ENCODE assay signal across 1 cellular context in genomic region chr17:82098169-82098938, GRCh38.
TF ChIP-seq lines count a peak whose summit lies in the region.

TSS of gene FASN (minus strand) at chr17:82098236. CDS start at chr17:82096445, 1,791 bp downstream.

TF ChIP-seq in HepG2, 621 proteins besides CTCF, POLR2A, EP300 and RAD21 (continued from another document):
- TF ChIP-seq, protein P1, sequence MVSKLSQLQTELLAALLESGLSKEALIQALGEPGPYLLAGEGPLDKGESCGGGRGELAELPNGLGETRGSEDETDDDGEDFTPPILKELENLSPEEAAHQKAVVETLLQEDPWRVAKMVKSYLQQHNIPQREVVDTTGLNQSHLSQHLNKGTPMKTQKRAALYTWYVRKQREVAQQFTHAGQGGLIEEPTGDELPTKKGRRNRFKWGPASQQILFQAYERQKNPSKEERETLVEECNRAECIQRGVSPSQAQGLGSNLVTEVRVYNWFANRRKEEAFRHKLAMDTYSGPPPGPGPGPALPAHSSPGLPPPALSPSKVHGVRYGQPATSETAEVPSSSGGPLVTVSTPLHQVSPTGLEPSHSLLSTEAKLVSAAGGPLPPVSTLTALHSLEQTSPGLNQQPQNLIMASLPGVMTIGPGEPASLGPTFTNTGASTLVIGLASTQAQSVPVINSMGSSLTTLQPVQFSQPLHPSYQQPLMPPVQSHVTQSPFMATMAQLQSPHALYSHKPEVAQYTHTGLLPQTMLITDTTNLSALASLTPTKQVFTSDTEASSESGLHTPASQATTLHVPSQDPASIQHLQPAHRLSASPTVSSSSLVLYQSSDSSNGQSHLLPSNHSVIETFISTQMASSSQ (IDR thresholded peaks at IDR 0.05; ENCODE audit: low read depth) = no peak; the same call in 1 of the 2 replicates
- TF ChIP-seq, protein P1 (CRISPR knock-in tag; IDR thresholded peaks at IDR 0.05; ENCODE audit: borderline replicate concordance) = 0 out of 2 replicates have a peak, but pooled peaks have one; percentile 34
- no peak for TF ChIP-seq STAT5B (CRISPR knock-in tag; IDR thresholded peaks at IDR 0.05)
- TF ChIP-seq TCF7 (IDR thresholded peaks at IDR 0.05; ENCODE audit: low read depth) = no peak
- TF ChIP-seq KDM1A (CRISPR knock-in tag; IDR thresholded peaks at IDR 0.05) = no peak
- TF ChIP-seq ZNF136 (CRISPR knock-in tag; IDR thresholded peaks at IDR 0.05; ENCODE audit: low read depth) = no peak
- peak; percentile 22; the same call in 1 of the 2 replicates for TF ChIP-seq TARDBP (CRISPR knock-in tag; IDR thresholded peaks at IDR 0.05)
- TF ChIP-seq PHF20 (CRISPR knock-in tag; IDR thresholded peaks at IDR 0.05) = peak; percentile 46; the same call in 1 of the 2 replicates
- no peak; the same call in 1 of the 2 replicates for TF ChIP-seq MTF1 (CRISPR knock-in tag; IDR thresholded peaks at IDR 0.05)
- 0 out of 2 replicates have a peak, but pooled peaks have one; percentile 72 for TF ChIP-seq ZNF672 (CRISPR knock-in tag; IDR thresholded peaks at IDR 0.05)
- peak; percentile 96 for TF ChIP-seq ZSCAN21 (CRISPR knock-in tag; IDR thresholded peaks at IDR 0.05; ENCODE audit: borderline replicate concordance)
- peak; percentile 26; the same call in 1 of the 2 replicates for TF ChIP-seq KLF15 (CRISPR knock-in tag; IDR thresholded peaks at IDR 0.05; ENCODE audit: borderline replicate concordance)
- no peak for TF ChIP-seq TRAFD1 (CRISPR knock-in tag; IDR thresholded peaks at IDR 0.05; ENCODE audit: borderline replicate concordance)
- TF ChIP-seq HCFC1 (IDR thresholded peaks at IDR 0.05; ENCODE audit: low read depth, low read length) = peak; percentile 27; the same call in 1 of the 2 replicates
- peak; percentile 98 for TF ChIP-seq POLR2G (IDR thresholded peaks at IDR 0.05; ENCODE audit: low read depth, low read length)
- no peak for TF ChIP-seq REXO4 (CRISPR knock-in tag; IDR thresholded peaks at IDR 0.05; ENCODE audit: borderline replicate concordance)
- TF ChIP-seq, protein P2, sequence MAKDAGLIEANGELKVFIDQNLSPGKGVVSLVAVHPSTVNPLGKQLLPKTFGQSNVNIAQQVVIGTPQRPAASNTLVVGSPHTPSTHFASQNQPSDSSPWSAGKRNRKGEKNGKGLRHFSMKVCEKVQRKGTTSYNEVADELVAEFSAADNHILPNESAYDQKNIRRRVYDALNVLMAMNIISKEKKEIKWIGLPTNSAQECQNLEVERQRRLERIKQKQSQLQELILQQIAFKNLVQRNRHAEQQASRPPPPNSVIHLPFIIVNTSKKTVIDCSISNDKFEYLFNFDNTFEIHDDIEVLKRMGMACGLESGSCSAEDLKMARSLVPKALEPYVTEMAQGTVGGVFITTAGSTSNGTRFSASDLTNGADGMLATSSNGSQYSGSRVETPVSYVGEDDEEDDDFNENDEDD (CRISPR knock-in tag; IDR thresholded peaks at IDR 0.05; ENCODE audit: borderline replicate concordance) = peak; percentile 92; the same call in 1 of the 2 replicates
- peak; percentile 37; the same call in 1 of the 2 replicates for TF ChIP-seq SP5 (CRISPR knock-in tag; IDR thresholded peaks at IDR 0.05; ENCODE audit: borderline replicate concordance, low read depth)
- no peak for TF ChIP-seq MAFK (conservative IDR thresholded peaks at IDR 0.05 in 1 of 2, IDR thresholded peaks at IDR 0.05 in 1 of 2; ENCODE audit: low read length in 2 of 2)
- no peak for TF ChIP-seq ZNF354B (CRISPR knock-in tag; IDR thresholded peaks at IDR 0.05)
- peak; percentile 82; the same call in 1 of the 2 replicates for TF ChIP-seq HOXA5 (CRISPR knock-in tag; IDR thresholded peaks at IDR 0.05)
- TF ChIP-seq SETDB1 (CRISPR knock-in tag; IDR thresholded peaks at IDR 0.05; ENCODE audit: borderline replicate concordance) = no peak
- no peak for TF ChIP-seq HNF4A (CRISPR knock-in tag; IDR thresholded peaks at IDR 0.05)
- no peak; the same call in 1 of the 2 replicates for TF ChIP-seq ZSCAN9 (CRISPR knock-in tag; IDR thresholded peaks at IDR 0.05; ENCODE audit: borderline replicate concordance)
- TF ChIP-seq, protein P3, sequence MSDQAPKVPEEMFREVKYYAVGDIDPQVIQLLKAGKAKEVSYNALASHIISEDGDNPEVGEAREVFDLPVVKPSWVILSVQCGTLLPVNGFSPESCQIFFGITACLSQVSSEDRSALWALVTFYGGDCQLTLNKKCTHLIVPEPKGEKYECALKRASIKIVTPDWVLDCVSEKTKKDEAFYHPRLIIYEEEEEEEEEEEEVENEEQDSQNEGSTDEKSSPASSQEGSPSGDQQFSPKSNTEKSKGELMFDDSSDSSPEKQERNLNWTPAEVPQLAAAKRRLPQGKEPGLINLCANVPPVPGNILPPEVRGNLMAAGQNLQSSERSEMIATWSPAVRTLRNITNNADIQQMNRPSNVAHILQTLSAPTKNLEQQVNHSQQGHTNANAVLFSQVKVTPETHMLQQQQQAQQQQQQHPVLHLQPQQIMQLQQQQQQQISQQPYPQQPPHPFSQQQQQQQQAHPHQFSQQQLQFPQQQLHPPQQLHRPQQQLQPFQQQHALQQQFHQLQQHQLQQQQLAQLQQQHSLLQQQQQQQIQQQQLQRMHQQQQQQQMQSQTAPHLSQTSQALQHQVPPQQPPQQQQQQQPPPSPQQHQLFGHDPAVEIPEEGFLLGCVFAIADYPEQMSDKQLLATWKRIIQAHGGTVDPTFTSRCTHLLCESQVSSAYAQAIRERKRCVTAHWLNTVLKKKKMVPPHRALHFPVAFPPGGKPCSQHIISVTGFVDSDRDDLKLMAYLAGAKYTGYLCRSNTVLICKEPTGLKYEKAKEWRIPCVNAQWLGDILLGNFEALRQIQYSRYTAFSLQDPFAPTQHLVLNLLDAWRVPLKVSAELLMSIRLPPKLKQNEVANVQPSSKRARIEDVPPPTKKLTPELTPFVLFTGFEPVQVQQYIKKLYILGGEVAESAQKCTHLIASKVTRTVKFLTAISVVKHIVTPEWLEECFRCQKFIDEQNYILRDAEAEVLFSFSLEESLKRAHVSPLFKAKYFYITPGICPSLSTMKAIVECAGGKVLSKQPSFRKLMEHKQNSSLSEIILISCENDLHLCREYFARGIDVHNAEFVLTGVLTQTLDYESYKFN (CRISPR knock-in tag; conservative IDR thresholded peaks at IDR 0.05) = no peak
- TF ChIP-seq RELA (CRISPR knock-in tag; IDR thresholded peaks at IDR 0.05) = no peak
- TF ChIP-seq, protein P4, sequence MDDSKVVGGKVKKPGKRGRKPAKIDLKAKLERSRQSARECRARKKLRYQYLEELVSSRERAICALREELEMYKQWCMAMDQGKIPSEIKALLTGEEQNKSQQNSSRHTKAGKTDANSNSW (CRISPR knock-in tag; IDR thresholded peaks at IDR 0.05; ENCODE audit: borderline replicate concordance) = no peak
- TF ChIP-seq MAF1 (CRISPR knock-in tag; IDR thresholded peaks at IDR 0.05; ENCODE audit: borderline replicate concordance) = no peak; the same call in 1 of the 2 replicates
- no peak for TF ChIP-seq ZNF576 (CRISPR knock-in tag; IDR thresholded peaks at IDR 0.05)
- no peak for TF ChIP-seq ZFP36 (IDR thresholded peaks at IDR 0.05; ENCODE audit: borderline replicate concordance, low read depth, low read length, partially characterized antibody)
- no peak for TF ChIP-seq ONECUT2 (CRISPR knock-in tag; IDR thresholded peaks at IDR 0.05)
- TF ChIP-seq, protein P5, sequence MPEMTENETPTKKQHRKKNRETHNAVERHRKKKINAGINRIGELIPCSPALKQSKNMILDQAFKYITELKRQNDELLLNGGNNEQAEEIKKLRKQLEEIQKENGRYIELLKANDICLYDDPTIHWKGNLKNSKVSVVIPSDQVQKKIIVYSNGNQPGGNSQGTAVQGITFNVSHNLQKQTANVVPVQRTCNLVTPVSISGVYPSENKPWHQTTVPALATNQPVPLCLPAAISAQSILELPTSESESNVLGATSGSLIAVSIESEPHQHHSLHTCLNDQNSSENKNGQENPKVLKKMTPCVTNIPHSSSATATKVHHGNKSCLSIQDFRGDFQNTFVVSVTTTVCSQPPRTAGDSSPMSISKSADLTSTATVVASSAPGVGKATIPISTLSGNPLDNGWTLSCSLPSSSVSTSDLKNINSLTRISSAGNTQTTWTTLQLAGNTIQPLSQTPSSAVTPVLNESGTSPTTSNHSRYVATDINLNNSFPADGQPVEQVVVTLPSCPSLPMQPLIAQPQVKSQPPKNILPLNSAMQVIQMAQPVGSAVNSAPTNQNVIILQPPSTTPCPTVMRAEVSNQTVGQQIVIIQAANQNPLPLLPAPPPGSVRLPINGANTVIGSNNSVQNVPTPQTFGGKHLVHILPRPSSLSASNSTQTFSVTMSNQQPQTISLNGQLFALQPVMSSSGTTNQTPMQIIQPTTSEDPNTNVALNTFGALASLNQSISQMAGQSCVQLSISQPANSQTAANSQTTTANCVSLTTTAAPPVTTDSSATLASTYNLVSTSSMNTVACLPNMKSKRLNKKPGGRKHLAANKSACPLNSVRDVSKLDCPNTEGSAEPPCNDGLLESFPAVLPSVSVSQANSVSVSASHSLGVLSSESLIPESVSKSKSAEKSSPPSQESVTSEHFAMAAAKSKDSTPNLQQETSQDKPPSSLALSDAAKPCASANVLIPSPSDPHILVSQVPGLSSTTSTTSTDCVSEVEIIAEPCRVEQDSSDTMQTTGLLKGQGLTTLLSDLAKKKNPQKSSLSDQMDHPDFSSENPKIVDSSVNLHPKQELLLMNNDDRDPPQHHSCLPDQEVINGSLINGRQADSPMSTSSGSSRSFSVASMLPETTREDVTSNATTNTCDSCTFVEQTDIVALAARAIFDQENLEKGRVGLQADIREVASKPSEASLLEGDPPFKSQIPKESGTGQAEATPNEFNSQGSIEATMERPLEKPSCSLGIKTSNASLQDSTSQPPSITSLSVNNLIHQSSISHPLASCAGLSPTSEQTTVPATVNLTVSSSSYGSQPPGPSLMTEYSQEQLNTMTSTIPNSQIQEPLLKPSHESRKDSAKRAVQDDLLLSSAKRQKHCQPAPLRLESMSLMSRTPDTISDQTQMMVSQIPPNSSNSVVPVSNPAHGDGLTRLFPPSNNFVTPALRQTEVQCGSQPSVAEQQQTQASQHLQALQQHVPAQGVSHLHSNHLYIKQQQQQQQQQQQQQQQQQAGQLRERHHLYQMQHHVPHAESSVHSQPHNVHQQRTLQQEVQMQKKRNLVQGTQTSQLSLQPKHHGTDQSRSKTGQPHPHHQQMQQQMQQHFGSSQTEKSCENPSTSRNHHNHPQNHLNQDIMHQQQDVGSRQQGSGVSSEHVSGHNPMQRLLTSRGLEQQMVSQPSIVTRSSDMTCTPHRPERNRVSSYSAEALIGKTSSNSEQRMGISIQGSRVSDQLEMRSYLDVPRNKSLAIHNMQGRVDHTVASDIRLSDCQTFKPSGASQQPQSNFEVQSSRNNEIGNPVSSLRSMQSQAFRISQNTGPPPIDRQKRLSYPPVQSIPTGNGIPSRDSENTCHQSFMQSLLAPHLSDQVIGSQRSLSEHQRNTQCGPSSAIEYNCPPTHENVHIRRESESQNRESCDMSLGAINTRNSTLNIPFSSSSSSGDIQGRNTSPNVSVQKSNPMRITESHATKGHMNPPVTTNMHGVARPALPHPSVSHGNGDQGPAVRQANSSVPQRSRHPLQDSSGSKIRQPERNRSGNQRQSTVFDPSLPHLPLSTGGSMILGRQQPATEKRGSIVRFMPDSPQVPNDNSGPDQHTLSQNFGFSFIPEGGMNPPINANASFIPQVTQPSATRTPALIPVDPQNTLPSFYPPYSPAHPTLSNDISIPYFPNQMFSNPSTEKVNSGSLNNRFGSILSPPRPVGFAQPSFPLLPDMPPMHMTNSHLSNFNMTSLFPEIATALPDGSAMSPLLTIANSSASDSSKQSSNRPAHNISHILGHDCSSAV (CRISPR knock-in tag; IDR thresholded peaks at IDR 0.05; ENCODE audit: borderline replicate concordance) = no peak
- peak; percentile 95; the same call in 1 of the 2 replicates for TF ChIP-seq ZNF562 (CRISPR knock-in tag; IDR thresholded peaks at IDR 0.05; ENCODE audit: borderline replicate concordance)
- no peak for TF ChIP-seq PCBP1 (IDR thresholded peaks at IDR 0.05; ENCODE audit: borderline replicate concordance, low read depth, low read length)
